In the genomic region with DNA sequence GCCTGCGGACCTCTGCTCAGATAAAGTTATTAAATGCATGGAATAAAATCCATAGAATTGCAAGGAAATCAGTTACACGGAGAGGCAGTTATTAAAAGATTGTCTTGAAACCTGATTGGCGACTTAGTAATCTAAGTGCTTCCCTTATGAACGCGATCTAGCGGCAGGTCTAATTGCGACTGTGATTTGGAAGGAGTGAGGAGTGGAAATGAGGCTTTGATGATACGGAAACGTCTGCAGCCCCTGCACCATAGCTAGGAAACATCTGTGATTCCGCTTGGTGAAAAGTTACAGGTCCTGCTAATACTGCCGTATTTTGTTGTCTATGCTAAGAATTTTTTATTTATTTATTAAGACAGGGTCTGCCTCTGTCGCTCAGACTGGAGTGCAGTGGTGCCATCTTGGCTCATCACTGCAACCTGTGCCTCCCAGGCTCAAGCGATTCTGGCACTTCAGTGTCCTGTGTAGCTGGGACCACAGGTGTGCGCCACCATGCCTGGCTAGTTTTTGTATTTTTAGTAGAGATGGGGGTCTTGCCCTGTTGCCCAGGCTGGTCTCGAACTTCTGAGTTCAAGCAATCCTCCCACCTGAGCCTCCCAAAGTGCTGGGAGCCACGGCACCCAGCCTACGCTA, we compare ENCODE assay signal across 8 cellular contexts. TPM values are rescaled to one million over a fixed set of nuclear protein-coding genes. Genes with fewer than 3 reads are reported as not detected.
A peak's percentile ranks its signal among the peaks of the same experiment; 100 is the strongest.
DNase-seq lines count a peak whose midpoint lies in the region; ATAC-seq and TF ChIP-seq lines count a peak whose summit lies in the region.

No MANE protein-coding gene starts in this region.

- peaks cover 8% of the 10 kb centered on the region for H3K4me1 ChIP-seq in ES-I3 (ENCODE audit: insufficient read depth, low read length)
- H3K4me1 ChIP-seq in PC-3 (ENCODE audit: insufficient read depth, low read length) = no peaks in the 10 kb centered on the region
- H3K4me1 ChIP-seq in parathyroid adenoma = peaks cover 4% of the 10 kb centered on the region

- ATAC-seq in PC-3 (no peak), HG02798 (IDR thresholded peaks at IDR 0.05; ENCODE audit: poor library complexity, unreplicated experiment) (no peak), HG03108 (IDR thresholded peaks at IDR 0.05; ENCODE audit: unreplicated experiment) (no peak), GM19467 (IDR thresholded peaks at IDR 0.05; ENCODE audit: unreplicated experiment) (no peak)

- H3K9ac ChIP-seq in ES-I3 (ENCODE audit: low read depth, low read length) = peak overlapping the region; percentile 82
- peak overlapping the region; percentile 91 for H3K9ac ChIP-seq in PC-3 (ENCODE audit: low read length)
- peak overlapping the region; percentile 75 for H3K9ac ChIP-seq in parathyroid adenoma

- intact Hi-C loops in PC-3 (cut with micrococcal nuclease) = no loop called here

- H2AFZ ChIP-seq in PC-3 (ENCODE audit: low read length) = peak overlapping the region; percentile 64; the same call in 1 of the 2 replicates
- peak overlapping the region; percentile 87 for H2AFZ ChIP-seq in parathyroid adenoma

- H3K4me2 ChIP-seq in PC-3 (ENCODE audit: low read length) = peak overlapping the region; percentile 94
- peak overlapping the region; percentile 71 for H3K4me2 ChIP-seq in parathyroid adenoma (ENCODE audit: low read length)

- H3K27ac ChIP-seq in PC-3 (ENCODE audit: low read length) (peak overlapping the region; percentile 51; the same call in 1 of the 2 replicates), epithelial cell of prostate (peak overlapping the region; percentile 64), parathyroid adenoma (peak overlapping the region; percentile 83)

- H3F3A ChIP-seq in PC-3 (ENCODE audit: low read length, unreplicated experiment) = no peaks in the 10 kb centered on the region

- TF ChIP-seq CTCF in PC-3 (conservative IDR thresholded peaks at IDR 0.05; ENCODE audit: low read depth, low read length) (no peak), parathyroid adenoma (IDR thresholded peaks at IDR 0.05) (no peak)

- POLR2A ChIA-PET in PC-3 (lab: Charles Lee; ENCODE audit: unreplicated experiment) = no interaction called here

- H3K79me2 ChIP-seq in PC-3 (ENCODE audit: low read length) (peaks cover 25% of the 10 kb centered on the region), parathyroid adenoma (peaks cover 22% of the 10 kb centered on the region)

- DNase-seq in PC-3 (no peak), epithelial cell of prostate (ENCODE audit: low read depth, low spot score) (no peak), NCI-H187 (lab: John Stamatoyannopoulos, UW) (no peak)

- H4K20me1 ChIP-seq in PC-3 (ENCODE audit: low read length) = no peaks in the 10 kb centered on the region

- H3K9me3 ChIP-seq in ES-I3 (ENCODE audit: control insufficient read depth, insufficient read depth, low read length) (no peaks in the 10 kb centered on the region), PC-3 (ENCODE audit: low read length) (no peaks in the 10 kb centered on the region), parathyroid adenoma (ENCODE audit: control insufficient read depth, low read length) (no peaks in the 10 kb centered on the region)

- CTCF ChIA-PET in PC-3 (lab: Charles Lee) = no interaction called here

- H3K4me3 ChIP-seq in PC-3 (ENCODE audit: low read length) (peak overlapping the region; percentile 99), parathyroid adenoma (ENCODE audit: low read depth, low read length) (peak overlapping the region; percentile 83)

- no peaks in the 10 kb centered on the region for H3K9me2 ChIP-seq in PC-3 (replicated peaks; ENCODE audit: low read length)

- H3K36me3 ChIP-seq in ES-I3 (ENCODE audit: insufficient read depth, low read length) (no peaks in the 10 kb centered on the region; the same call in none of the 2 replicates), PC-3 (ENCODE audit: low read depth, low read length) (peaks cover 5% of the 10 kb centered on the region; the same call in 1 of the 2 replicates), parathyroid adenoma (ENCODE audit: control insufficient read depth, insufficient read depth, low read length) (no peaks in the 10 kb centered on the region)

- TSS peak; percentile 40 for BruUV-seq in PC-3 (replicated peaks; lab: Mats Ljungman, UMichigan)

- H3K27me3 ChIP-seq in PC-3 (ENCODE audit: low read length) (no peaks in the 10 kb centered on the region), parathyroid adenoma (ENCODE audit: control insufficient read depth, insufficient read depth, low read length) (no peaks in the 10 kb centered on the region)

RNA-seq across cellular contexts. Expression of gene NDUFS7, which starts 0.9 kb away (rescaled TPM):
- 102 and 111 TPM in 2 replicates for total RNA-seq in PC-3 (2014; rRNA removed)

RNA-seq across cellular contexts. Expression of gene GAMT, which starts 16.7 kb away (rescaled TPM):
- 74.9 and 75.6 TPM in 2 replicates for total RNA-seq in PC-3 (2014; rRNA removed)

RNA-seq across cellular contexts. Expression of gene DAZAP1, which starts 22.8 kb away (rescaled TPM):
- 177 and 178 TPM in 2 replicates for total RNA-seq in PC-3 (2014; rRNA removed)

RNA-seq across cellular contexts. Expression of gene RPS15, which starts 53.6 kb away (rescaled TPM):
- total RNA-seq in PC-3 (2014; rRNA removed) = 1,797 and 2,672 TPM in 2 replicates
